ENCODE assay signal across 11 cellular contexts in the genomic region with DNA sequence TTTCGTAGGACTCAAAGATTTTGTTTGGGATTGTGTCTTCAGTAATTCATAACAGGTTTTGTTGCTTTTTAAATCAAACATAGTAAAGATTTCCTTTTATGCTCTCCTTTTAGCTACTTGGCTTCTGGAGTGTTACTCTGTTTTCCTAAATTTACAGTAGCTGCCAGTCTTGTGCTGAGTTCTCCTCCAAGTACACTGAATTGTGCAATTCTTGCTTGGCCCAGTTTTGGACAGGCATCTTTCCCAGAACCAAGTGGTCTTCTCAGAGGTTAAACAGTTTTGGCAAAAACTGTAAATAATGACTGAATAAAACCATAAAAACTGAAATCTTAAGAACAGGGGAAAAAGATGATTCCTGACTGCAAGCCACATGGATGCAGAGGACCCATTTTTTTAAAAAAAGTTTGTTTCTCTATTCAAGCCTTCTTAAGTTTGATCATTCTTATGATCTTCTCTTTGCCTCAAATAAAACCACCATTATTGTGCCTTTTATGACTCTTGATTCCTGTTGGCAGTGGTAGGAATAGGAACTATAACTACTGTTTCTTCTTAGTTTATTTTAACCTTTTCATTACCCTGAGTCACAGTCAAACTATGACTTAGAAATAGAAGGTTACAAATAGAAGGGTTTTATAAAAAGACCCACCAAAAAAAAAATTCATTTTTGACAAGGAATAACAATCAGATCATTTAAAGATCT.
DNase-seq lines count a peak whose midpoint lies in the region; ATAC-seq and TF ChIP-seq lines count a peak whose summit lies in the region.
"Had no signal": no experiment of that assay in that cellular context is flagged by ENCODE, and none has a peak within 500 bp of the region (broad histone marks: within the 10 kb centered on the region; RNA-seq: fewer than 3 reads in every experiment).

No MANE protein-coding gene starts in this region.

- intact Hi-C loops in uterus (cut with DNase I; ENCODE audit: low total_unique reads) = no loop called here

- no peak overlapping the region for H3K4me3 ChIP-seq in uterus
- H3K4me3 ChIP-seq: BLaER1 treated with 17β-estradiol and CSF1 and Interleukin-3, amounts not matched to agents 10 nM and 100 nM had no signal

- H3K4me3 Mint-ChIP-seq in activated naive CD4-positive, alpha-beta T cell treated with anti-CD3 and anti-CD28 coated beads, Interleukin-2, amount 10 ng/mL, durations not matched to agents 7 days and 5 days = peak overlapping the region; percentile 54
- no peak overlapping the region for H3K4me3 Mint-ChIP-seq in chondrocyte (ENCODE audit: unreplicated experiment)

- TF ChIP-seq POLR2A in uterus (IDR thresholded peaks at IDR 0.05) = no peak

- DNase-seq in activated naive CD4-positive, alpha-beta T cell treated with anti-CD3 and anti-CD28 coated beads, Interleukin-2, amount 10 ng/mL, durations not matched to agents 7 days and 5 days = no peak
- no peak for DNase-seq in activated naive CD4-positive, alpha-beta T cell treated with Interleukin-2 at 50 U/mL for 16 hours
- DNase-seq in chondrocyte (ENCODE audit: low spot score) = no peak
- peak; percentile 43 for DNase-seq in myocyte (ENCODE audit: low read depth)
- peak; percentile 72 to 77 for DNase-seq in uterus
- DNase-seq in GOT3 (lab: John Stamatoyannopoulos, UW) = no peak
- DNase-seq in NCI-H187 treated with DMSO at 0.1 percent for 48 hours (lab: John Stamatoyannopoulos, UW) = no peak
- DNase-seq: NCI-H1417 treated with DMSO at 0.1 percent for 48 hours, SHP77 had no signal

- CTCF ChIA-PET in activated naive CD4-positive, alpha-beta T cell treated with anti-CD3 and anti-CD28 coated beads, Interleukin-2, amount 10 ng/mL, durations not matched to agents 7 days and 5 days (lab: Charles Lee) = interaction anchor here (0.7 kb wide), 1 partner anchor 185 kb away, joined by 3 read pairs; no protein-coding TSS in a partner anchor

- peak overlapping the region; percentile 97 for H3K27ac Mint-ChIP-seq in activated naive CD4-positive, alpha-beta T cell treated with anti-CD3 and anti-CD28 coated beads, Interleukin-2, amount 10 ng/mL, durations not matched to agents 7 days and 5 days
- peak overlapping the region; percentile 27 for H3K27ac Mint-ChIP-seq in chondrocyte (ENCODE audit: unreplicated experiment)

- TF ChIP-seq CTCF in chondrocyte (IDR thresholded peaks at IDR 0.05) (no peak), uterus (IDR thresholded peaks at IDR 0.05) (no peak)

- no peaks in the 10 kb centered on the region for H3K27me3 Mint-ChIP-seq in activated naive CD4-positive, alpha-beta T cell treated with anti-CD3 and anti-CD28 coated beads, Interleukin-2, amount 10 ng/mL, durations not matched to agents 7 days and 5 days
- H3K27me3 Mint-ChIP-seq in chondrocyte (ENCODE audit: low read depth) = no peaks in the 10 kb centered on the region

- no peaks in the 10 kb centered on the region for H3K27me3 ChIP-seq in uterus
- H3K27me3 ChIP-seq: BLaER1 treated with 17β-estradiol and CSF1 and Interleukin-3, amounts not matched to agents 10 nM and 100 nM had no signal

- peaks cover 70% of the 10 kb centered on the region for H3K36me3 Mint-ChIP-seq in activated naive CD4-positive, alpha-beta T cell treated with anti-CD3 and anti-CD28 coated beads, Interleukin-2, amount 10 ng/mL, durations not matched to agents 7 days and 5 days
- peaks cover 4% of the 10 kb centered on the region for H3K36me3 Mint-ChIP-seq in chondrocyte (ENCODE audit: low read depth)

- peaks cover 0 to 22% of the 10 kb centered on the region in 2 donors for H3K4me1 ChIP-seq in uterus

- peaks cover 2% of the 10 kb centered on the region for H3K9me3 Mint-ChIP-seq in activated naive CD4-positive, alpha-beta T cell treated with anti-CD3 and anti-CD28 coated beads, Interleukin-2, amount 10 ng/mL, durations not matched to agents 7 days and 5 days
- H3K9me3 Mint-ChIP-seq in chondrocyte (ENCODE audit: low read depth) = no peaks in the 10 kb centered on the region

- no peaks in the 10 kb centered on the region for H3K36me3 ChIP-seq in uterus
- H3K36me3 ChIP-seq: BLaER1 treated with 17β-estradiol and CSF1 and Interleukin-3, amounts not matched to agents 10 nM and 100 nM had no signal

- no peak for ATAC-seq in HG02678 (IDR thresholded peaks at IDR 0.05; ENCODE audit: unreplicated experiment)

- peak overlapping the region; percentile 62 to 78 for H3K27ac ChIP-seq in uterus
- H3K27ac ChIP-seq: BLaER1 treated with 17β-estradiol and CSF1 and Interleukin-3, amounts not matched to agents 10 nM and 100 nM had no signal

- H3K9me3 ChIP-seq in uterus = no peaks in the 10 kb centered on the region
- H3K9me3 ChIP-seq: BLaER1 treated with 17β-estradiol and CSF1 and Interleukin-3, amounts not matched to agents 10 nM and 100 nM had no signal

- H3K4me1 Mint-ChIP-seq in activated naive CD4-positive, alpha-beta T cell treated with anti-CD3 and anti-CD28 coated beads, Interleukin-2, amount 10 ng/mL, durations not matched to agents 7 days and 5 days = peaks cover 91% of the 10 kb centered on the region
- peaks cover 22% of the 10 kb centered on the region for H3K4me1 Mint-ChIP-seq in chondrocyte (ENCODE audit: low read depth)

Comparison
In these comparisons a context has a peak if more than half of its experiments do, and no peak if none do; other contexts are left out.
1. DNase-seq: peak in myocyte (single experiment) and uterus (2 of 2); none in activated naive CD4-positive, alpha-beta T cell treated with anti-CD3 and anti-CD28 coated beads, Interleukin-2, amount 10 ng/mL, durations not matched to agents 7 days and 5 days (single experiment), activated naive CD4-positive, alpha-beta T cell treated with Interleukin-2 at 50 U/mL for 16 hours (single experiment), chondrocyte (single experiment), GOT3 (single experiment) and NCI-H187 treated with DMSO at 0.1 percent for 48 hours (single experiment).